ENCODE assay signal across 16 cellular contexts in genomic region chrX:134633832-134634231, GRCh38. TPM values are rescaled to one million over a fixed set of nuclear protein-coding genes. Genes with fewer than 3 reads are reported as not detected.
A peak's percentile ranks its signal among the peaks of the same experiment; 100 is the strongest.
DNase-seq lines count a peak whose midpoint lies in the region; ATAC-seq lines count a peak whose summit lies in the region.
"Had no signal": no experiment of that assay in that cellular context is flagged by ENCODE, and none has a peak within 500 bp of the region (broad histone marks: within the 10 kb centered on the region; RNA-seq: fewer than 3 reads in every experiment).

No MANE protein-coding gene starts in this region.

- H3K27ac ChIP-seq in mesenchymal stem cell (ENCODE audit: low read length, poor library complexity, severe bottlenecking), result no peak overlapping the region

- H4K8ac ChIP-seq in mesenchymal stem cell (ENCODE audit: low read length), result no peak overlapping the region

- peaks cover 3% of the 10 kb centered on the region for H3K4me1 ChIP-seq in mesenchymal stem cell (ENCODE audit: control insufficient read depth, insufficient read depth, low read depth, low read length)

- no peak overlapping the region for H3K4me3 ChIP-seq in mesenchymal stem cell (ENCODE audit: insufficient read depth in 1 of 2, low read depth in 1 of 2, low read length in 2 of 2)

- H2AFZ ChIP-seq in mesenchymal stem cell (ENCODE audit: low read depth, low read length), result no peak overlapping the region

- no peak overlapping the region for H3K4ac ChIP-seq in mesenchymal stem cell (ENCODE audit: low read depth in 1 of 2, low read length in 2 of 2)

- H2AK5ac ChIP-seq in mesenchymal stem cell (ENCODE audit: low read length, severe bottlenecking), result no peak overlapping the region

- ATAC-seq in GM18861 (IDR thresholded peaks at IDR 0.05; ENCODE audit: unreplicated experiment), result peak; percentile 47
- ATAC-seq in HG02759 (IDR thresholded peaks at IDR 0.05; ENCODE audit: unreplicated experiment), result peak; percentile 49
- ATAC-seq in HG02885 (IDR thresholded peaks at IDR 0.05; ENCODE audit: poor library complexity, unreplicated experiment), result no peak
- ATAC-seq: PC-3 had no signal

- H3K9me3 ChIP-seq in mesenchymal stem cell (ENCODE audit: control insufficient read depth, low read length), result no peaks in the 10 kb centered on the region

- no peak overlapping the region for H2BK120ac ChIP-seq in mesenchymal stem cell (ENCODE audit: low read depth, low read length)

- peak; percentile 1 for DNase-seq in NAMALWA (ENCODE audit: low spot score)
- no peak for DNase-seq in mesenchymal stem cell
- no peak for DNase-seq in activated naive CD4-positive, alpha-beta T cell treated with anti-CD3 and anti-CD28 coated beads, Interleukin-2, amount 50 U/mL, for 16 hours
- DNase-seq in NCI-H146 treated with DMSO at 0.1 percent for 48 hours (lab: John Stamatoyannopoulos, UW; ENCODE audit: unreplicated experiment), result no peak
- DNase-seq: DMS153, H7, MM.1S, NCI-H1436 treated with DMSO at 0.1 percent for 48 hours, NCI-H2081 treated with DMSO at 0.1 percent for 48 hours, NCI-H226, NCI-H526, PC-3, T-helper 1 cell had no signal

- H2BK12ac ChIP-seq in mesenchymal stem cell (ENCODE audit: low read length in 2 of 2), result no peak overlapping the region

- H3K18ac ChIP-seq in mesenchymal stem cell (ENCODE audit: low read depth in 1 of 2, low read length in 2 of 2), result peak overlapping the region; percentile 21 to 76

- no peak overlapping the region for H2BK15ac ChIP-seq in mesenchymal stem cell (ENCODE audit: low read depth, poor library complexity, severe bottlenecking)

- no peak overlapping the region for H3K4me2 ChIP-seq in mesenchymal stem cell (ENCODE audit: low read length, poor library complexity, severe bottlenecking)

- no peak overlapping the region for H3K23ac ChIP-seq in mesenchymal stem cell (ENCODE audit: low read length in 2 of 2)

- H3K36me3 ChIP-seq in mesenchymal stem cell (ENCODE audit: control insufficient read depth in 1 of 2, insufficient read depth in 2 of 2, low read depth in 1 of 2, low read length in 2 of 2), result no peaks in the 10 kb centered on the region

- no peak overlapping the region for H3K9ac ChIP-seq in mesenchymal stem cell (ENCODE audit: low read length)

- no peaks in the 10 kb centered on the region for H3K27me3 ChIP-seq in mesenchymal stem cell (ENCODE audit: control insufficient read depth in 1 of 2, insufficient read depth in 1 of 2, low read length in 2 of 2)

- H3K14ac ChIP-seq in mesenchymal stem cell (ENCODE audit: low read length in 2 of 2), result no peak overlapping the region

- H3K79me1 ChIP-seq in mesenchymal stem cell (replicated peaks; ENCODE audit: low read length, poor library complexity, severe bottlenecking), result no peaks in the 10 kb centered on the region

- no peak overlapping the region for H2BK5ac ChIP-seq in mesenchymal stem cell (ENCODE audit: low read depth, low read length, poor library complexity, severe bottlenecking)

- H4K91ac ChIP-seq in mesenchymal stem cell (ENCODE audit: low read length), result no peak overlapping the region

RNA-seq across cellular contexts. Expression of gene PLAC1, which starts 24.4 kb away (rescaled TPM):
- polyA plus RNA-seq in mesenchymal stem cell (2013, experiment 1 of 2), result 0.41 TPM
- polyA plus RNA-seq in mesenchymal stem cell (2013, experiment 2 of 2), result 0.42 TPM
